In genomic region chr2:8078760-8079159, GRCh38 we compare ENCODE assay signal across 22 cellular contexts.
DNase-seq lines count a peak whose midpoint lies in the region; ATAC-seq, FAIRE-seq and TF ChIP-seq lines count a peak whose summit lies in the region.
"Had no signal": no experiment of that assay in that cellular context is flagged by ENCODE, and none has a peak within 500 bp of the region (broad histone marks: within the 10 kb centered on the region; RNA-seq: fewer than 3 reads in every experiment).

No MANE protein-coding gene starts in this region.

- no peak overlapping the region for H3K27ac ChIP-seq in A549
- no peak overlapping the region for H3K27ac ChIP-seq in IMR-90 (ENCODE audit: insufficient read depth, low read length)
- no peak overlapping the region for H3K27ac ChIP-seq in brain microvascular endothelial cell
- H3K27ac ChIP-seq: BLaER1, C4-2B had no signal

- no peak for TF ChIP-seq CTCF in A549 (IDR thresholded peaks at IDR 0.05)
- TF ChIP-seq CTCF in IMR-90 (conservative IDR thresholded peaks at IDR 0.05; ENCODE audit: low read depth, low read length) = no peak
- TF ChIP-seq CTCF in bronchial epithelial cell (IDR thresholded peaks at IDR 0.05; ENCODE audit: insufficient read depth, low read length, severe bottlenecking) = no peak
- TF ChIP-seq CTCF in brain microvascular endothelial cell (IDR thresholded peaks at IDR 0.05; ENCODE audit: low read depth, low read length, missing control alignments) = no peak

- in situ Hi-C loops in IMR-90 (cut with MboI; ENCODE audit: low sequenced_read_pairs) = no loop called here
- in situ Hi-C loops in brain microvascular endothelial cell (cut with HindIII; ENCODE audit: low pct_ligation_motif_present, low sequenced_read_pairs) = no loop called here

- BruUV-seq in IMR-90 (replicated peaks; lab: Mats Ljungman, UMichigan) = no TSS peak

- H3K14ac ChIP-seq in IMR-90 (replicated peaks; ENCODE audit: low read depth, low read length) = no peak overlapping the region

- no peak for TF ChIP-seq POLR2A in A549 (IDR thresholded peaks at IDR 0.05; ENCODE audit: low read length)
- TF ChIP-seq POLR2A in IMR-90 (IDR thresholded peaks at IDR 0.05; ENCODE audit: low read depth, low read length) = no peak

- no peak overlapping the region for H3K18ac ChIP-seq in IMR-90 (ENCODE audit: low read depth, low read length)

- CTCF ChIA-PET in A549 (lab: Yijun Ruan, JAX) = interaction anchor here (1.3 kb wide), 1 partner anchor 29 kb away, joined by 3 read pairs; no protein-coding TSS in a partner anchor
- CTCF ChIA-PET in IMR-90 (lab: Yijun Ruan, JAX) = no interaction called here

- H3K27ac Mint-ChIP-seq in natural killer cell treated with Interleukin-12 subunit alpha and Interleukin-12 subunit beta and Interleukin-15 and Interleukin-18, amount 100 ng/mL, for 72 hours = peak overlapping the region; percentile 38 to 61
- H3K27ac Mint-ChIP-seq: B cell, GM23338, H9 had no signal

- 44% methylated on average over 2 of the region's 2 CpGs for WGBS in A549 (ENCODE audit: missing lambda C conversion rate)
- no CpG with 5 or more reads among the region's 2 CpGs for WGBS in IMR-90 (ENCODE audit: extremely low coverage in 2 of 2, insufficient read length in 1 of 2), 2 experiments

- DNase-seq in A549 (ENCODE audit: low read depth in 1 of 2, low spot score in 1 of 2) (no peak), IMR-90 (no peak), bronchial epithelial cell (ENCODE audit: low read depth) (peak; percentile 26), NOMO-1 treated with dmso at 0.1 percent for 144 hours (lab: John Stamatoyannopoulos, UW; ENCODE audit: unreplicated experiment) (no peak), NCI-H69 (lab: John Stamatoyannopoulos, UW) (no peak), brain microvascular endothelial cell (no peak)
- DNase-seq in natural killer cell treated with Interleukin-12 subunit alpha and Interleukin-12 subunit beta and Interleukin-15 and Interleukin-18, amount 100 ng/mL, for 72 hours (ENCODE audit: low spot score) = no peak
- DNase-seq: CD4-positive, CD25-positive, alpha-beta regulatory T cell; CD8-positive, alpha-beta T cell; DMS 273 treated with DMSO at 0.1 percent for 48 hours; DMS79; EL; GDM1; H9 had no signal

- H3K27me3 ChIP-seq in IMR-90 (ENCODE audit: control insufficient read depth, insufficient read depth, low read length) = no peaks in the 10 kb centered on the region
- no peaks in the 10 kb centered on the region for H3K27me3 ChIP-seq in bronchial epithelial cell (ENCODE audit: control insufficient read depth, insufficient read depth, low read length)
- no peaks in the 10 kb centered on the region for H3K27me3 ChIP-seq in brain microvascular endothelial cell (replicated peaks)
- H3K27me3 ChIP-seq: BLaER1 had no signal

- dilution Hi-C loops in IMR-90 (cut with HindIII; ENCODE audit: low sequenced_read_pairs, unreplicated experiment) = no loop called here

- H3K36me3 ChIP-seq in IMR-90 (ENCODE audit: control insufficient read depth, insufficient read depth, low read length) (no peaks in the 10 kb centered on the region), bronchial epithelial cell (ENCODE audit: control insufficient read depth, insufficient read depth, low read length) (no peaks in the 10 kb centered on the region), brain microvascular endothelial cell (replicated peaks) (no peaks in the 10 kb centered on the region)
- H3K36me3 ChIP-seq: BLaER1 had no signal

- H3K4me2 ChIP-seq in A549 (no peak overlapping the region), IMR-90 (ENCODE audit: low read depth, low read length) (no peak overlapping the region)
- H3K4me2 ChIP-seq: BLaER1, GM23338 had no signal

- peaks cover 10% of the 10 kb centered on the region for H3K9me3 Mint-ChIP-seq in natural killer cell treated with Interleukin-12 subunit alpha and Interleukin-12 subunit beta and Interleukin-15 and Interleukin-18, amount 100 ng/mL, for 72 hours

- peaks cover 20% of the 10 kb centered on the region for H3K36me3 Mint-ChIP-seq in natural killer cell treated with Interleukin-12 subunit alpha and Interleukin-12 subunit beta and Interleukin-15 and Interleukin-18, amount 100 ng/mL, for 72 hours
- H3K36me3 Mint-ChIP-seq: CD4-positive, CD25-positive, alpha-beta regulatory T cell had no signal

- no peak overlapping the region for H2AFZ ChIP-seq in IMR-90 (replicated peaks; ENCODE audit: low read length, poor library complexity)

- H4K5ac ChIP-seq in IMR-90 (ENCODE audit: low read depth, low read length) = no peak overlapping the region

- H3K23ac ChIP-seq in IMR-90 (ENCODE audit: low read depth, low read length) = no peak overlapping the region

- H2BK120ac ChIP-seq in IMR-90 (ENCODE audit: low read depth, low read length) = no peak overlapping the region

- no peak overlapping the region for H3K56ac ChIP-seq in IMR-90 (ENCODE audit: extremely low read depth, insufficient read depth, low read length)

- no peak overlapping the region for H2BK5ac ChIP-seq in IMR-90 (ENCODE audit: low read depth, low read length, poor library complexity, severe bottlenecking)

- FAIRE-seq in A549 (lab: Jason Lieb, UNC) (no peak), bronchial epithelial cell (lab: Jason Lieb, UNC) (peak; percentile 62)
- FAIRE-seq: D721Med, GM12878, GM18507 had no signal

- no peak overlapping the region for H3K9ac ChIP-seq in IMR-90 (ENCODE audit: low read depth, low read length)
- H3K9ac ChIP-seq: BLaER1 had no signal

- no peak for ATAC-seq in A549
- ATAC-seq in IMR-90 (ENCODE audit: low read depth) = no peak
- ATAC-seq in natural killer cell treated with Interleukin-12 subunit alpha and Interleukin-12 subunit beta and Interleukin-15 and Interleukin-18, amount 100 ng/mL, for 72 hours = no peak
- ATAC-seq: CD8-positive, alpha-beta T cell; GM12878; GM23338; HCT116 had no signal

- no peak overlapping the region for H3K4me3 ChIP-seq in A549
- H3K4me3 ChIP-seq in IMR-90 (ENCODE audit: insufficient read depth, low read depth, low read length) = no peak overlapping the region
- no peak overlapping the region for H3K4me3 ChIP-seq in bronchial epithelial cell (ENCODE audit: low read depth, low read length)
- no peak overlapping the region for H3K4me3 ChIP-seq in brain microvascular endothelial cell (ENCODE audit: low read depth, low read length)
- H3K4me3 ChIP-seq: BLaER1, GM12878, GM23338 had no signal

- TF ChIP-seq RAD21 in A549 (conservative IDR thresholded peaks at IDR 0.05 in 1 of 2, IDR thresholded peaks at IDR 0.05 in 1 of 2) = no peak
- TF ChIP-seq RAD21 in IMR-90 (IDR thresholded peaks at IDR 0.05; ENCODE audit: low read length) = no peak

- H4K20me1 ChIP-seq in IMR-90 (ENCODE audit: insufficient read depth, low read length) = no peaks in the 10 kb centered on the region
- H4K20me1 ChIP-seq: BLaER1 had no signal

- TF ChIP-seq EP300 in A549 (IDR thresholded peaks at IDR 0.05) = no peak

- H3K27me3 Mint-ChIP-seq in natural killer cell treated with Interleukin-12 subunit alpha and Interleukin-12 subunit beta and Interleukin-15 and Interleukin-18, amount 100 ng/mL, for 72 hours = no peaks in the 10 kb centered on the region
- H3K27me3 Mint-ChIP-seq: CD4-positive, CD25-positive, alpha-beta regulatory T cell had no signal

- H2AK9ac ChIP-seq in IMR-90 (replicated peaks; ENCODE audit: low read depth, low read length, poor library complexity) = no peak overlapping the region

- no peak overlapping the region for H3K4ac ChIP-seq in IMR-90 (ENCODE audit: low read depth, low read length)

- POLR2A ChIA-PET in A549 (lab: Yijun Ruan, JAX) = no interaction called here
- POLR2A ChIA-PET in IMR-90 (lab: Charles Lee; ENCODE audit: unreplicated experiment) = no interaction called here

- no peak overlapping the region for H2AK5ac ChIP-seq in IMR-90 (ENCODE audit: low read depth, low read length)

- H3K9me3 ChIP-seq in A549 (peaks cover 6% of the 10 kb centered on the region; the same call in 1 of the 3 replicates), IMR-90 (ENCODE audit: control insufficient read depth, insufficient read depth, low read length) (no peaks in the 10 kb centered on the region)

- intact Hi-C loops in IMR-90 (cut with micrococcal nuclease) = no loop called here

- no peak overlapping the region for H3K4me3 Mint-ChIP-seq in natural killer cell treated with Interleukin-12 subunit alpha and Interleukin-12 subunit beta and Interleukin-15 and Interleukin-18, amount 100 ng/mL, for 72 hours
- H3K4me3 Mint-ChIP-seq: B cell; CD4-positive, CD25-positive, alpha-beta regulatory T cell; CD8-positive, alpha-beta T cell; GM23338; H9 had no signal

- H3K9me1 ChIP-seq in IMR-90 (ENCODE audit: insufficient read depth, low read length) = no peaks in the 10 kb centered on the region

- H3K4me1 ChIP-seq in A549 (no peaks in the 10 kb centered on the region), IMR-90 (ENCODE audit: control insufficient read depth, insufficient read depth, low read length) (no peaks in the 10 kb centered on the region)
- H3K4me1 ChIP-seq: BLaER1 had no signal

- no peak overlapping the region for H2BK15ac ChIP-seq in IMR-90 (ENCODE audit: low read depth, low read length)

- H3K4me1 Mint-ChIP-seq in natural killer cell treated with Interleukin-12 subunit alpha and Interleukin-12 subunit beta and Interleukin-15 and Interleukin-18, amount 100 ng/mL, for 72 hours (ENCODE audit: low read depth in 2 of 2) = peaks cover 28 to 33% of the 10 kb centered on the region in 2 donors
- H3K4me1 Mint-ChIP-seq: B cell, GM23338, H9 had no signal

- H4K8ac ChIP-seq in IMR-90 (ENCODE audit: low read depth in 2 of 2, low read length in 2 of 2) = no peak overlapping the region

- no peak overlapping the region for H4K91ac ChIP-seq in IMR-90 (ENCODE audit: insufficient read depth, low read depth, low read length)

- no peak overlapping the region for H2BK20ac ChIP-seq in IMR-90 (ENCODE audit: low read depth, low read length)

- H3K79me1 ChIP-seq in IMR-90 (ENCODE audit: low read depth in 1 of 2, low read length in 2 of 2) = no peaks in the 10 kb centered on the region

TF ChIP-seq in A549, 52 proteins besides CTCF, POLR2A, EP300 and RAD21:
- TF ChIP-seq MAFK (IDR thresholded peaks at IDR 0.05; ENCODE audit: partially characterized antibody) (peak; percentile 68), ZNF302 (CRISPR knock-in tag; IDR thresholded peaks at IDR 0.05) (no peak)

TF ChIP-seq in IMR-90, 13 proteins besides CTCF, POLR2A, EP300 and RAD21:
- TF ChIP-seq NFE2L2 (IDR thresholded peaks at IDR 0.05; ENCODE audit: low read depth, low read length) = no peak
- no peak for TF ChIP-seq MXI1 (IDR thresholded peaks at IDR 0.05; ENCODE audit: borderline replicate concordance, low read depth, low read length)
- no peak for TF ChIP-seq BHLHE40 (IDR thresholded peaks at IDR 0.05; ENCODE audit: low read depth, low read length)
- no peak for TF ChIP-seq CHD1 (IDR thresholded peaks at IDR 0.05; ENCODE audit: low read depth, low read length)
- TF ChIP-seq, protein P1, sequence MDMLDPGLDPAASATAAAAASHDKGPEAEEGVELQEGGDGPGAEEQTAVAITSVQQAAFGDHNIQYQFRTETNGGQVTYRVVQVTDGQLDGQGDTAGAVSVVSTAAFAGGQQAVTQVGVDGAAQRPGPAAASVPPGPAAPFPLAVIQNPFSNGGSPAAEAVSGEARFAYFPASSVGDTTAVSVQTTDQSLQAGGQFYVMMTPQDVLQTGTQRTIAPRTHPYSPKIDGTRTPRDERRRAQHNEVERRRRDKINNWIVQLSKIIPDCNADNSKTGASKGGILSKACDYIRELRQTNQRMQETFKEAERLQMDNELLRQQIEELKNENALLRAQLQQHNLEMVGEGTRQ (IDR thresholded peaks at IDR 0.05; ENCODE audit: low read depth, low read length) = no peak
- peak; percentile 16; the same call in 1 of the 2 replicates for TF ChIP-seq MAFK (IDR thresholded peaks at IDR 0.05; ENCODE audit: low read depth, low read length)
